3 cellular contexts compared by ENCODE assay signal in genomic region chr1:41422306-41422705, GRCh38.
TF ChIP-seq lines count a peak whose summit lies in the region.

No MANE protein-coding gene starts in this region.

TF ChIP-seq in SK-N-SH, 30 proteins besides CTCF, POLR2A, EP300 and RAD21:
- TF ChIP-seq SMC3 (IDR thresholded peaks at IDR 0.05; ENCODE audit: low read depth, low read length) (no peak), NRF1 (IDR thresholded peaks at IDR 0.05; ENCODE audit: low read depth, low read length) (no peak), ELF1 (IDR thresholded peaks at IDR 0.05) (no peak), SIN3A (IDR thresholded peaks at IDR 0.05; ENCODE audit: borderline replicate concordance, low read depth, low read length) (no peak), YY1 (IDR thresholded peaks at IDR 0.05; ENCODE audit: low read depth) (no peak), IRF3 (IDR thresholded peaks at IDR 0.05; ENCODE audit: low read depth, low read length) (no peak), NFIC (IDR thresholded peaks at IDR 0.05; ENCODE audit: borderline replicate concordance) (no peak), GATA2 (CRISPR knock-in tag; IDR thresholded peaks at IDR 0.05) (no peak), ZBTB33 (IDR thresholded peaks at IDR 0.05; ENCODE audit: borderline replicate concordance, low read depth) (no peak), RFX5 (IDR thresholded peaks at IDR 0.05; ENCODE audit: low read length) (no peak), USF1 (IDR thresholded peaks at IDR 0.05; ENCODE audit: borderline replicate concordance, low read depth) (no peak), USF2 (IDR thresholded peaks at IDR 0.05; ENCODE audit: borderline replicate concordance, low read depth, low read length) (no peak), FOSL2 (IDR thresholded peaks at IDR 0.05; ENCODE audit: borderline replicate concordance, low read depth) (no peak), JUND (IDR thresholded peaks at IDR 0.05) (no peak), TCF12 (IDR thresholded peaks at IDR 0.05) (no peak), RCOR1 (IDR thresholded peaks at IDR 0.05; ENCODE audit: low read length) (no peak)

TF ChIP-seq in SK-N-SH treated with all-trans-retinoic acid at 6 μM for 48 hours, 23 proteins besides CTCF, POLR2A, EP300 and RAD21:
- TF ChIP-seq TCF4 (CRISPR knock-in tag; IDR thresholded peaks at IDR 0.05; ENCODE audit: borderline replicate concordance) (no peak), RARB (CRISPR knock-in tag; IDR thresholded peaks at IDR 0.05) (no peak), CSDC2 (CRISPR knock-in tag; IDR thresholded peaks at IDR 0.05) (no peak), SNAI2 (CRISPR knock-in tag; IDR thresholded peaks at IDR 0.05) (no peak), PATZ1 (CRISPR knock-in tag; IDR thresholded peaks at IDR 0.05; ENCODE audit: borderline replicate concordance) (no peak), BACH2 (CRISPR knock-in tag; IDR thresholded peaks at IDR 0.05; ENCODE audit: borderline replicate concordance) (no peak), OSR1 (CRISPR knock-in tag; IDR thresholded peaks at IDR 0.05) (no peak), CREB5 (CRISPR knock-in tag; IDR thresholded peaks at IDR 0.05; ENCODE audit: low read depth) (no peak), ZNF565 (CRISPR knock-in tag; conservative IDR thresholded peaks at IDR 0.05; ENCODE audit: low read depth) (no peak), ISL1 (CRISPR knock-in tag; IDR thresholded peaks at IDR 0.05) (no peak), PPARA (CRISPR knock-in tag; IDR thresholded peaks at IDR 0.05; ENCODE audit: borderline replicate concordance) (no peak)
TF ChIP-seq in SK-N-SH treated with all-trans-retinoic acid at 6 μM for 48 hours: peak in this region for 0.

TF ChIP-seq in H1, 55 proteins besides CTCF, POLR2A, EP300 and RAD21:
- TF ChIP-seq SIRT6 (IDR thresholded peaks at IDR 0.05; ENCODE audit: low read length) (no peak), BCL11A (IDR thresholded peaks at IDR 0.05; ENCODE audit: low read depth in 2 of 2, low read length in 2 of 2) (no peak), KDM5A (IDR thresholded peaks at IDR 0.05; ENCODE audit: low read length) (no peak)
